Comparison of ENCODE assay signal across 17 cellular contexts in genomic region chr18:6370886-6371635, GRCh38. TPM values are rescaled to one million over a fixed set of nuclear protein-coding genes. Genes with fewer than 3 reads are reported as not detected.
DNase-seq lines count a peak whose midpoint lies in the region; ATAC-seq, FAIRE-seq and TF ChIP-seq lines count a peak whose summit lies in the region.
"Had no signal": no experiment of that assay in that cellular context is flagged by ENCODE, and none has a peak within 500 bp of the region (broad histone marks: within the 10 kb centered on the region; RNA-seq: fewer than 3 reads in every experiment).

No MANE protein-coding gene starts in this region.

- no peak for TF ChIP-seq POLR2A in thyroid gland (IDR thresholded peaks at IDR 0.05)

- no peak for TF ChIP-seq CTCF in kidney (IDR thresholded peaks at IDR 0.05; ENCODE audit: borderline replicate concordance, extremely low read depth, insufficient read depth)
- peak in 1 of 6 experiments; percentile 12 for TF ChIP-seq CTCF in thyroid gland (IDR thresholded peaks at IDR 0.05)

- no peaks in the 10 kb centered on the region for H3K9me3 ChIP-seq in kidney (ENCODE audit: control insufficient read depth in 1 of 2, low read length in 2 of 2)
- no peaks in the 10 kb centered on the region for H3K9me3 ChIP-seq in thyroid gland

- FAIRE-seq in kidney (lab: Jason Lieb, UNC): peak; percentile 70
- FAIRE-seq: A204.1, GM12891 had no signal

- H3K4me3 ChIP-seq in kidney (ENCODE audit: low read length in 2 of 2) (no peak overlapping the region), thyroid gland (replicated peaks in 1 of 3) (no peak overlapping the region)
- H3K4me3 ChIP-seq: left ventricle myocardium inferior had no signal

- H3K4me1 ChIP-seq in kidney (ENCODE audit: control insufficient read depth in 1 of 2, insufficient read depth in 1 of 2, low read depth in 1 of 2, low read length in 2 of 2): peaks cover 10 to 46% of the 10 kb centered on the region in 2 donors
- peaks cover 23 to 25% of the 10 kb centered on the region in 2 donors for H3K4me1 ChIP-seq in thyroid gland
- H3K4me1 ChIP-seq: left ventricle myocardium inferior had no signal

- H3K36me3 ChIP-seq in kidney (ENCODE audit: control insufficient read depth in 1 of 2, insufficient read depth in 2 of 2, low read length in 2 of 2) (no peaks in the 10 kb centered on the region), thyroid gland (no peaks in the 10 kb centered on the region)
- H3K36me3 ChIP-seq: left ventricle myocardium inferior had no signal

- no peak for ATAC-seq in activated T-cell treated with anti-CD3 and anti-CD28 coated beads, Interleukin-2, amount 50 U/mL, for 72 hours (replicated peaks in 1 of 2)
- ATAC-seq in GM21360 (IDR thresholded peaks at IDR 0.05; ENCODE audit: unreplicated experiment): no peak
- ATAC-seq: effector memory CD8-positive, alpha-beta T cell had no signal

- no peak overlapping the region for H3K4me3 Mint-ChIP-seq in activated T-cell treated with anti-CD3 and anti-CD28 coated beads, Interleukin-2, amount 50 U/mL, for 72 hours
- H3K4me3 Mint-ChIP-seq: effector memory CD8-positive, alpha-beta T cell; T-helper 2 cell treated with Interferon-gamma antibody and Interleukin-4, amounts not matched to agents 5 μg/mL and 100 μg/mL, for 36 hours; type B pancreatic cell had no signal

- no peaks in the 10 kb centered on the region for H3K27me3 ChIP-seq in thyroid gland

- no peak overlapping the region for H3K27ac Mint-ChIP-seq in activated T-cell treated with anti-CD3 and anti-CD28 coated beads, Interleukin-2, amount 50 U/mL, for 72 hours
- H3K27ac Mint-ChIP-seq: effector memory CD8-positive, alpha-beta T cell; T-helper 2 cell treated with Interferon-gamma antibody and Interleukin-4, amounts not matched to agents 5 μg/mL and 100 μg/mL, for 36 hours; type B pancreatic cell had no signal

- no peaks in the 10 kb centered on the region for H3K27me3 Mint-ChIP-seq in activated T-cell treated with anti-CD3 and anti-CD28 coated beads, Interleukin-2, amount 50 U/mL, for 72 hours (ENCODE audit: low read depth)
- H3K27me3 Mint-ChIP-seq: effector memory CD8-positive, alpha-beta T cell had no signal

- peaks cover 0 to 1% of the 10 kb centered on the region in 2 donors for H3K9me3 Mint-ChIP-seq in activated T-cell treated with anti-CD3 and anti-CD28 coated beads, Interleukin-2, amount 50 U/mL, for 72 hours

- intact Hi-C loops in kidney (cut with DNase I): no loop called here
- intact Hi-C loops in thyroid gland (cut with DNase I): no loop called here

- H3K27ac ChIP-seq in kidney (ENCODE audit: low read depth in 2 of 2, low read length in 2 of 2) (no peak overlapping the region), thyroid gland (peak overlapping the region in 2 of 3 donors; percentile 11 to 49)
- H3K27ac ChIP-seq: left ventricle myocardium inferior had no signal

- no peaks in the 10 kb centered on the region for H3K36me3 Mint-ChIP-seq in activated T-cell treated with anti-CD3 and anti-CD28 coated beads, Interleukin-2, amount 50 U/mL, for 72 hours (ENCODE audit: insufficient read depth in 2 of 2)
- H3K36me3 Mint-ChIP-seq: type B pancreatic cell had no signal

- H3K9ac ChIP-seq in kidney (ENCODE audit: low read length in 2 of 2): no peak overlapping the region

- DNase-seq in NCI-H2196 (lab: John Stamatoyannopoulos, UW; ENCODE audit: unreplicated experiment) (peak; percentile 24), NCI-H2196 treated with DMSO at 0.1 percent for 48 hours (lab: John Stamatoyannopoulos, UW; ENCODE audit: unreplicated experiment) (no peak), NCI-H226 (peak; percentile 7), kidney (peak; percentile 86), thyroid gland (peak; percentile 83), HUDEP-2 (lab: John Stamatoyannopoulos, UW; ENCODE audit: unreplicated experiment in 76 of 76) (no peak)
- DNase-seq in activated T-cell treated with anti-CD3 and anti-CD28 coated beads, Interleukin-2, amount 50 U/mL, for 72 hours: no peak
- DNase-seq: activated CD4-positive, alpha-beta T cell treated with anti-CD3 and anti-CD28 coated beads, Interleukin-2, amount 50 U/mL, for 48 hours; activated effector memory CD4-positive, alpha-beta T cell treated with anti-CD3 and anti-CD28 coated beads, Interleukin-2, amount 50 U/mL, for 16 hours; effector memory CD8-positive, alpha-beta T cell; left ventricle myocardium inferior; OCI-M1 had no signal

- 29 to 32% methylated on average over 12 of the region's 12 CpGs for WGBS in thyroid gland, 2 donors

- H3K4me1 Mint-ChIP-seq in activated T-cell treated with anti-CD3 and anti-CD28 coated beads, Interleukin-2, amount 50 U/mL, for 72 hours (ENCODE audit: low read depth): no peaks in the 10 kb centered on the region

RNA-seq across cellular contexts. Expression of gene L3MBTL4, which starts 43.6 kb away (rescaled TPM):
- total RNA-seq in kidney (15.2 TPM), thyroid gland (10 to 100 TPM; 15.2 to 37.1 (median 24.3) TPM)
- polyA plus RNA-seq in kidney (ENCODE audit: insufficient read depth, low read depth, low replicate concordance): 3.9 TPM
- under 1 TPM; 0.07 to 0.12 TPM for total RNA-seq in activated T-cell treated with anti-CD3 and anti-CD28 coated beads, Interleukin-2, amount 50 U/mL, for 72 hours

Comparison
In these comparisons a context has a peak if more than half of its experiments do, and no peak if none do; other contexts are left out.
1. DNase-seq: peak in NCI-H2196 (single experiment), NCI-H226 (single experiment), kidney (single experiment) and thyroid gland (2 of 2); none in NCI-H2196 treated with DMSO at 0.1 percent for 48 hours (single experiment), HUDEP-2 (0 of 76) and activated T-cell treated with anti-CD3 and anti-CD28 coated beads, Interleukin-2, amount 50 U/mL, for 72 hours (0 of 2).
2. H3K27ac ChIP-seq: peak in thyroid gland (2 of 3); none in kidney (0 of 2).
3. RNA of gene L3MBTL4, which starts 43.6 kb away (total RNA-seq): 15.2 to 37.1 TPM in thyroid gland and 15.2 TPM in kidney (single experiment); 0.07 to 0.12 TPM in activated T-cell treated with anti-CD3 and anti-CD28 coated beads, Interleukin-2, amount 50 U/mL, for 72 hours; every median in the first group is over 10 times any median in the second.